ENCODE assay signal across 1 cellular context in the genomic region with DNA sequence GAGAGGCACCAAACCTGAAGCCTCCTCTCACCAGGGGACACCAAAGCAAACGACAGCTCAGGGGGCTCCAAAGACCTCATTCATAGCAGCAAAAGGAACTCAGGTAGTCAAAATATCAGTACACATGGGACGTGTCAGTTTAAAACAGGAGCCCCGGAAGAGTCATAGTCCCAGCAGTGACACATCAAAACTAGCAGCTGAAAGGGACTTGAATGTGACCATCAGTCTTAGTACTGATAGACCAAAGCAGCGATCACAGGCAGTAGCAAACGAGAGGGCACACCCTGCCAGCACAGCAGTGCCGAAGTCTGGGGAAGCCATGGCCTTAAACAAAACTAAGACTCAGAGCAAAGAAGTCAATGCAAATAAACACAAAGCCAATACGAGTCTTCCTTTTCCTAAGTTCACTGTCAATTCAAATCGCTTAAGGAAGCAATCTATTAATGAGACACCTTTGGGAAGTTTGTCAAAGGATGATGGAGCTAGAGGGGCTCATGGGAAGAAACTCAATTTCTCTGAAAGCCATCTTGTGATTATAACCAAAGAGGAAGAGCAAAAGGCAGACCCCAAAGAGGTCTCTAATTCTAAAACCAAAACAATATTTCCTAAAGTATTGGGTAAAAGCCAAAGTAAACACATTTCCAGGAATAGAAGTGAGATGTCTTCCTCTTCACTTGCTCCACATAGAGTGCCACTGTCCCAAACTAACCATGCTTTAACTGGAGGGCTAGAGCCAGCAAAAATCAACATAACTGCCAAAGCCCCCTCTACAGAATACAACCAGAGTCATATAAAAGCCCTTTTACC.
TF ChIP-seq lines count a peak whose summit lies in the region.

No MANE protein-coding gene starts in this region.

TF ChIP-seq in K562, 482 proteins besides CTCF, POLR2A, EP300 and RAD21 (continued from another document and continues in another):
- peak; percentile 41; the same call in 1 of the 2 replicates for TF ChIP-seq TRIM28 (IDR thresholded peaks at IDR 0.05)
- TF ChIP-seq ELF4 (CRISPR knock-in tag; IDR thresholded peaks at IDR 0.05) = no peak
- TF ChIP-seq GTF2F1 (IDR thresholded peaks at IDR 0.05; ENCODE audit: low read depth, low read length) = peak; percentile 89; the same call in 1 of the 2 replicates
- TF ChIP-seq DMBX1 (CRISPR knock-in tag; IDR thresholded peaks at IDR 0.05; ENCODE audit: borderline replicate concordance) = peak; percentile 83
- no peak for TF ChIP-seq ESRRA (IDR thresholded peaks at IDR 0.05; ENCODE audit: borderline replicate concordance, low read depth)
- TF ChIP-seq, protein P1, sequence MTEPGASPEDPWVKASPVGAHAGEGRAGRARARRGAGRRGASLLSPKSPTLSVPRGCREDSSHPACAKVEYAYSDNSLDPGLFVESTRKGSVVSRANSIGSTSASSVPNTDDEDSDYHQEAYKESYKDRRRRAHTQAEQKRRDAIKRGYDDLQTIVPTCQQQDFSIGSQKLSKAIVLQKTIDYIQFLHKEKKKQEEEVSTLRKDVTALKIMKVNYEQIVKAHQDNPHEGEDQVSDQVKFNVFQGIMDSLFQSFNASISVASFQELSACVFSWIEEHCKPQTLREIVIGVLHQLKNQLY (CRISPR knock-in tag; conservative IDR thresholded peaks at IDR 0.05) = no peak
- TF ChIP-seq STAT5A (IDR thresholded peaks at IDR 0.05; ENCODE audit: borderline replicate concordance, low read length) = no peak
- no peak for TF ChIP-seq NFXL1 (CRISPR knock-in tag; IDR thresholded peaks at IDR 0.05)
- peak; percentile 54; the same call in 1 of the 2 replicates for TF ChIP-seq MYC (IDR thresholded peaks at IDR 0.05; ENCODE audit: low read depth, low read length)
- no peak for TF ChIP-seq MYC (CRISPR knock-in tag; IDR thresholded peaks at IDR 0.05; ENCODE audit: borderline replicate concordance, low read depth)
- TF ChIP-seq, protein P2, sequence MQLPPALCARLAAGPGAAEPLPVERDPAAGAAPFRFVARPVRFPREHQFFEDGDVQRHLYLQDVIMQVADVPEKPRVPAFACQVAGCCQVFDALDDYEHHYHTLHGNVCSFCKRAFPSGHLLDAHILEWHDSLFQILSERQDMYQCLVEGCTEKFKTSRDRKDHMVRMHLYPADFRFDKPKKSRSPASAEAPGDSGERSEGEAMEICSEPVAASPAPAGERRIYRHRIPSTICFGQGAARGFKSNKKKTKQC (CRISPR knock-in tag; IDR thresholded peaks at IDR 0.05) = no peak
- TF ChIP-seq, protein P3, sequence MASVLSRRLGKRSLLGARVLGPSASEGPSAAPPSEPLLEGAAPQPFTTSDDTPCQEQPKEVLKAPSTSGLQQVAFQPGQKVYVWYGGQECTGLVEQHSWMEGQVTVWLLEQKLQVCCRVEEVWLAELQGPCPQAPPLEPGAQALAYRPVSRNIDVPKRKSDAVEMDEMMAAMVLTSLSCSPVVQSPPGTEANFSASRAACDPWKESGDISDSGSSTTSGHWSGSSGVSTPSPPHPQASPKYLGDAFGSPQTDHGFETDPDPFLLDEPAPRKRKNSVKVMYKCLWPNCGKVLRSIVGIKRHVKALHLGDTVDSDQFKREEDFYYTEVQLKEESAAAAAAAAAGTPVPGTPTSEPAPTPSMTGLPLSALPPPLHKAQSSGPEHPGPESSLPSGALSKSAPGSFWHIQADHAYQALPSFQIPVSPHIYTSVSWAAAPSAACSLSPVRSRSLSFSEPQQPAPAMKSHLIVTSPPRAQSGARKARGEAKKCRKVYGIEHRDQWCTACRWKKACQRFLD (CRISPR knock-in tag; IDR thresholded peaks at IDR 0.05) = peak; percentile 76; the same call in 1 of the 2 replicates
- TF ChIP-seq, protein P4, sequence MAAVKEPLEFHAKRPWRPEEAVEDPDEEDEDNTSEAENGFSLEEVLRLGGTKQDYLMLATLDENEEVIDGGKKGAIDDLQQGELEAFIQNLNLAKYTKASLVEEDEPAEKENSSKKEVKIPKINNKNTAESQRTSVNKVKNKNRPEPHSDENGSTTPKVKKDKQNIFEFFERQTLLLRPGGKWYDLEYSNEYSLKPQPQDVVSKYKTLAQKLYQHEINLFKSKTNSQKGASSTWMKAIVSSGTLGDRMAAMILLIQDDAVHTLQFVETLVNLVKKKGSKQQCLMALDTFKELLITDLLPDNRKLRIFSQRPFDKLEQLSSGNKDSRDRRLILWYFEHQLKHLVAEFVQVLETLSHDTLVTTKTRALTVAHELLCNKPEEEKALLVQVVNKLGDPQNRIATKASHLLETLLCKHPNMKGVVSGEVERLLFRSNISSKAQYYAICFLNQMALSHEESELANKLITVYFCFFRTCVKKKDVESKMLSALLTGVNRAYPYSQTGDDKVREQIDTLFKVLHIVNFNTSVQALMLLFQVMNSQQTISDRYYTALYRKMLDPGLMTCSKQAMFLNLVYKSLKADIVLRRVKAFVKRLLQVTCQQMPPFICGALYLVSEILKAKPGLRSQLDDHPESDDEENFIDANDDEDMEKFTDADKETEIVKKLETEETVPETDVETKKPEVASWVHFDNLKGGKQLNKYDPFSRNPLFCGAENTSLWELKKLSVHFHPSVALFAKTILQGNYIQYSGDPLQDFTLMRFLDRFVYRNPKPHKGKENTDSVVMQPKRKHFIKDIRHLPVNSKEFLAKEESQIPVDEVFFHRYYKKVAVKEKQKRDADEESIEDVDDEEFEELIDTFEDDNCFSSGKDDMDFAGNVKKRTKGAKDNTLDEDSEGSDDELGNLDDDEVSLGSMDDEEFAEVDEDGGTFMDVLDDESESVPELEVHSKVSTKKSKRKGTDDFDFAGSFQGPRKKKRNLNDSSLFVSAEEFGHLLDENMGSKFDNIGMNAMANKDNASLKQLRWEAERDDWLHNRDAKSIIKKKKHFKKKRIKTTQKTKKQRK (IDR thresholded peaks at IDR 0.05; ENCODE audit: borderline replicate concordance, low read depth, low read length) = no peak
- no peak for TF ChIP-seq ZC3H11A (IDR thresholded peaks at IDR 0.05; ENCODE audit: low read depth, low read length)
- TF ChIP-seq ZNF644 (tag; IDR thresholded peaks at IDR 0.05; ENCODE audit: low read depth) = peak; percentile 37; the same call in 1 of the 2 replicates
- 0 out of 2 replicates have a peak, but pooled peaks have one; percentile 14 for TF ChIP-seq MTA2 (IDR thresholded peaks at IDR 0.05; ENCODE audit: low read depth)
- no peak for TF ChIP-seq EZH2 (IDR thresholded peaks at IDR 0.05; ENCODE audit: borderline replicate concordance, low read depth, low read length)
- TF ChIP-seq OTX1 (CRISPR knock-in tag; IDR thresholded peaks at IDR 0.05) = no peak
- TF ChIP-seq RBFOX2 (IDR thresholded peaks at IDR 0.05; ENCODE audit: low read depth, low read length) = peak; percentile 51
- no peak for TF ChIP-seq ZNF24 (IDR thresholded peaks at IDR 0.05)
- TF ChIP-seq, protein P5, sequence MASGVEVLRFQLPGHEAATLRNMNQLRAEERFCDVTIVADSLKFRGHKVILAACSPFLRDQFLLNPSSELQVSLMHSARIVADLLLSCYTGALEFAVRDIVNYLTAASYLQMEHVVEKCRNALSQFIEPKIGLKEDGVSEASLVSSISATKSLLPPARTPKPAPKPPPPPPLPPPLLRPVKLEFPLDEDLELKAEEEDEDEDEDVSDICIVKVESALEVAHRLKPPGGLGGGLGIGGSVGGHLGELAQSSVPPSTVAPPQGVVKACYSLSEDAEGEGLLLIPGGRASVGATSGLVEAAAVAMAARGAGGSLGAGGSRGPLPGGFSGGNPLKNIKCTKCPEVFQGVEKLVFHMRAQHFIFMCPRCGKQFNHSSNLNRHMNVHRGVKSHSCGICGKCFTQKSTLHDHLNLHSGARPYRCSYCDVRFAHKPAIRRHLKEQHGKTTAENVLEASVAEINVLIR (CRISPR knock-in tag; IDR thresholded peaks at IDR 0.05) = no peak
- no peak for TF ChIP-seq NFE2L1 (tag; IDR thresholded peaks at IDR 0.05; ENCODE audit: borderline replicate concordance, low read depth)
- TF ChIP-seq PYGO2 (tag; IDR thresholded peaks at IDR 0.05) = 0 out of 2 replicates have a peak, but pooled peaks have one; percentile 28
- TF ChIP-seq POLR3A (IDR thresholded peaks at IDR 0.05; ENCODE audit: borderline replicate concordance, extremely low read depth, insufficient read depth, insufficient read length) = no peak
- no peak for TF ChIP-seq ILK (tag; IDR thresholded peaks at IDR 0.05; ENCODE audit: borderline replicate concordance, low read depth)
- peak; percentile 68 for TF ChIP-seq BRD9 (IDR thresholded peaks at IDR 0.05; ENCODE audit: low read depth, partially characterized antibody)
- TF ChIP-seq BCOR (IDR thresholded peaks at IDR 0.05) = no peak
- TF ChIP-seq ZBTB17 (CRISPR knock-in tag; IDR thresholded peaks at IDR 0.05) = peak; percentile 90
- TF ChIP-seq ZNF12 (CRISPR knock-in tag; IDR thresholded peaks at IDR 0.05) = no peak
- TF ChIP-seq, protein P6, sequence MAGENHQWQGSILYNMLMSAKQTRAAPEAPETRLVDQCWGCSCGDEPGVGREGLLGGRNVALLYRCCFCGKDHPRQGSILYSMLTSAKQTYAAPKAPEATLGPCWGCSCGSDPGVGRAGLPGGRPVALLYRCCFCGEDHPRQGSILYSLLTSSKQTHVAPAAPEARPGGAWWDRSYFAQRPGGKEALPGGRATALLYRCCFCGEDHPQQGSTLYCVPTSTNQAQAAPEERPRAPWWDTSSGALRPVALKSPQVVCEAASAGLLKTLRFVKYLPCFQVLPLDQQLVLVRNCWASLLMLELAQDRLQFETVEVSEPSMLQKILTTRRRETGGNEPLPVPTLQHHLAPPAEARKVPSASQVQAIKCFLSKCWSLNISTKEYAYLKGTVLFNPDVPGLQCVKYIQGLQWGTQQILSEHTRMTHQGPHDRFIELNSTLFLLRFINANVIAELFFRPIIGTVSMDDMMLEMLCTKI (IDR thresholded peaks at IDR 0.05; ENCODE audit: partially characterized antibody) = no peak
- TF ChIP-seq ZNF282 (CRISPR knock-in tag; IDR thresholded peaks at IDR 0.05) = no peak
- no peak for TF ChIP-seq XRCC3 (IDR thresholded peaks at IDR 0.05)
- no peak for TF ChIP-seq FIP1L1 (IDR thresholded peaks at IDR 0.05; ENCODE audit: low read depth, low read length, poor library complexity, severe bottlenecking)
- TF ChIP-seq, protein P7, sequence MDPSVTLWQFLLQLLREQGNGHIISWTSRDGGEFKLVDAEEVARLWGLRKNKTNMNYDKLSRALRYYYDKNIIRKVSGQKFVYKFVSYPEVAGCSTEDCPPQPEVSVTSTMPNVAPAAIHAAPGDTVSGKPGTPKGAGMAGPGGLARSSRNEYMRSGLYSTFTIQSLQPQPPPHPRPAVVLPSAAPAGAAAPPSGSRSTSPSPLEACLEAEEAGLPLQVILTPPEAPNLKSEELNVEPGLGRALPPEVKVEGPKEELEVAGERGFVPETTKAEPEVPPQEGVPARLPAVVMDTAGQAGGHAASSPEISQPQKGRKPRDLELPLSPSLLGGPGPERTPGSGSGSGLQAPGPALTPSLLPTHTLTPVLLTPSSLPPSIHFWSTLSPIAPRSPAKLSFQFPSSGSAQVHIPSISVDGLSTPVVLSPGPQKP (CRISPR knock-in tag; IDR thresholded peaks at IDR 0.05) = no peak
- TF ChIP-seq, protein P8, sequence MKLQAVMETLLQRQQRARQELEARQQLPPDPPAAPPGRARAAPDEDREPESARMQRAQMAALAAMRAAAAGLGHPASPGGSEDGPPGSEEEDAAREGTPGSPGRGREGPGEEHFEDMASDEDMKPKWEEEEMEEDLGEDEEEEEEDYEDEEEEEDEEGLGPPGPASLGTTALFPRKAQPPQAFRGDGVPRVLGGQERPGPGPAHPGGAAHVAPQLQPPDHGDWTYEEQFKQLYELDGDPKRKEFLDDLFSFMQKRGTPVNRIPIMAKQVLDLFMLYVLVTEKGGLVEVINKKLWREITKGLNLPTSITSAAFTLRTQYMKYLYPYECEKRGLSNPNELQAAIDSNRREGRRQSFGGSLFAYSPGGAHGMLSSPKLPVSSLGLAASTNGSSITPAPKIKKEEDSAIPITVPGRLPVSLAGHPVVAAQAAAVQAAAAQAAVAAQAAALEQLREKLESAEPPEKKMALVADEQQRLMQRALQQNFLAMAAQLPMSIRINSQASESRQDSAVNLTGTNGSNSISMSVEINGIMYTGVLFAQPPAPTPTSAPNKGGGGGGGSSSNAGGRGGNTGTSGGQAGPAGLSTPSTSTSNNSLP (IDR thresholded peaks at IDR 0.05; ENCODE audit: borderline replicate concordance, low read depth, low read length) = peak; percentile 70; the same call in 1 of the 2 replicates
- peak; percentile 72; the same call in 1 of the 2 replicates for TF ChIP-seq FOXJ2 (tag; IDR thresholded peaks at IDR 0.05)
- TF ChIP-seq, protein P9, sequence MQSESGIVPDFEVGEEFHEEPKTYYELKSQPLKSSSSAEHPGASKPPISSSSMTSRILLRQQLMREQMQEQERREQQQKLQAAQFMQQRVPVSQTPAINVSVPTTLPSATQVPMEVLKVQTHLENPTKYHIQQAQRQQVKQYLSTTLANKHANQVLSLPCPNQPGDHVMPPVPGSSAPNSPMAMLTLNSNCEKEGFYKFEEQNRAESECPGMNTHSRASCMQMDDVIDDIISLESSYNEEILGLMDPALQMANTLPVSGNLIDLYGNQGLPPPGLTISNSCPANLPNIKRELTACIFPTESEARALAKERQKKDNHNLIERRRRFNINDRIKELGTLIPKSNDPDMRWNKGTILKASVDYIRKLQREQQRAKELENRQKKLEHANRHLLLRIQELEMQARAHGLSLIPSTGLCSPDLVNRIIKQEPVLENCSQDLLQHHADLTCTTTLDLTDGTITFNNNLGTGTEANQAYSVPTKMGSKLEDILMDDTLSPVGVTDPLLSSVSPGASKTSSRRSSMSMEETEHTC (IDR thresholded peaks at IDR 0.05) = no peak
- TF ChIP-seq ZNF3 (CRISPR knock-in tag; IDR thresholded peaks at IDR 0.05) = no peak
- no peak for TF ChIP-seq PCBP1 (IDR thresholded peaks at IDR 0.05; ENCODE audit: low read depth, low read length, poor library complexity, severe bottlenecking)
- TF ChIP-seq, protein P10, sequence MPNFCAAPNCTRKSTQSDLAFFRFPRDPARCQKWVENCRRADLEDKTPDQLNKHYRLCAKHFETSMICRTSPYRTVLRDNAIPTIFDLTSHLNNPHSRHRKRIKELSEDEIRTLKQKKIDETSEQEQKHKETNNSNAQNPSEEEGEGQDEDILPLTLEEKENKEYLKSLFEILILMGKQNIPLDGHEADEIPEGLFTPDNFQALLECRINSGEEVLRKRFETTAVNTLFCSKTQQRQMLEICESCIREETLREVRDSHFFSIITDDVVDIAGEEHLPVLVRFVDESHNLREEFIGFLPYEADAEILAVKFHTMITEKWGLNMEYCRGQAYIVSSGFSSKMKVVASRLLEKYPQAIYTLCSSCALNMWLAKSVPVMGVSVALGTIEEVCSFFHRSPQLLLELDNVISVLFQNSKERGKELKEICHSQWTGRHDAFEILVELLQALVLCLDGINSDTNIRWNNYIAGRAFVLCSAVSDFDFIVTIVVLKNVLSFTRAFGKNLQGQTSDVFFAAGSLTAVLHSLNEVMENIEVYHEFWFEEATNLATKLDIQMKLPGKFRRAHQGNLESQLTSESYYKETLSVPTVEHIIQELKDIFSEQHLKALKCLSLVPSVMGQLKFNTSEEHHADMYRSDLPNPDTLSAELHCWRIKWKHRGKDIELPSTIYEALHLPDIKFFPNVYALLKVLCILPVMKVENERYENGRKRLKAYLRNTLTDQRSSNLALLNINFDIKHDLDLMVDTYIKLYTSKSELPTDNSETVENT (CRISPR knock-in tag; IDR thresholded peaks at IDR 0.05) = 0 out of 2 replicates have a peak, but pooled peaks have one; percentile 30
- TF ChIP-seq ZFP30 (CRISPR knock-in tag; IDR thresholded peaks at IDR 0.05; ENCODE audit: borderline replicate concordance) = no peak
- TF ChIP-seq, protein P11, sequence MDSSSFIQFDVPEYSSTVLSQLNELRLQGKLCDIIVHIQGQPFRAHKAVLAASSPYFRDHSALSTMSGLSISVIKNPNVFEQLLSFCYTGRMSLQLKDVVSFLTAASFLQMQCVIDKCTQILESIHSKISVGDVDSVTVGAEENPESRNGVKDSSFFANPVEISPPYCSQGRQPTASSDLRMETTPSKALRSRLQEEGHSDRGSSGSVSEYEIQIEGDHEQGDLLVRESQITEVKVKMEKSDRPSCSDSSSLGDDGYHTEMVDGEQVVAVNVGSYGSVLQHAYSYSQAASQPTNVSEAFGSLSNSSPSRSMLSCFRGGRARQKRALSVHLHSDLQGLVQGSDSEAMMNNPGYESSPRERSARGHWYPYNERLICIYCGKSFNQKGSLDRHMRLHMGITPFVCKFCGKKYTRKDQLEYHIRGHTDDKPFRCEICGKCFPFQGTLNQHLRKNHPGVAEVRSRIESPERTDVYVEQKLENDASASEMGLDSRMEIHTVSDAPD (CRISPR knock-in tag; IDR thresholded peaks at IDR 0.05) = peak; percentile 56; the same call in 1 of the 2 replicates
